2 cellular contexts compared by ENCODE assay signal in genomic region chr14:102799684-102800562, GRCh38.
TF ChIP-seq lines count a peak whose summit lies in the region.

No MANE protein-coding gene starts in this region.

TF ChIP-seq in GM12878, 131 proteins besides CTCF, POLR2A, EP300 and RAD21 (continued from another document and continues in another):
- TF ChIP-seq, protein P1, sequence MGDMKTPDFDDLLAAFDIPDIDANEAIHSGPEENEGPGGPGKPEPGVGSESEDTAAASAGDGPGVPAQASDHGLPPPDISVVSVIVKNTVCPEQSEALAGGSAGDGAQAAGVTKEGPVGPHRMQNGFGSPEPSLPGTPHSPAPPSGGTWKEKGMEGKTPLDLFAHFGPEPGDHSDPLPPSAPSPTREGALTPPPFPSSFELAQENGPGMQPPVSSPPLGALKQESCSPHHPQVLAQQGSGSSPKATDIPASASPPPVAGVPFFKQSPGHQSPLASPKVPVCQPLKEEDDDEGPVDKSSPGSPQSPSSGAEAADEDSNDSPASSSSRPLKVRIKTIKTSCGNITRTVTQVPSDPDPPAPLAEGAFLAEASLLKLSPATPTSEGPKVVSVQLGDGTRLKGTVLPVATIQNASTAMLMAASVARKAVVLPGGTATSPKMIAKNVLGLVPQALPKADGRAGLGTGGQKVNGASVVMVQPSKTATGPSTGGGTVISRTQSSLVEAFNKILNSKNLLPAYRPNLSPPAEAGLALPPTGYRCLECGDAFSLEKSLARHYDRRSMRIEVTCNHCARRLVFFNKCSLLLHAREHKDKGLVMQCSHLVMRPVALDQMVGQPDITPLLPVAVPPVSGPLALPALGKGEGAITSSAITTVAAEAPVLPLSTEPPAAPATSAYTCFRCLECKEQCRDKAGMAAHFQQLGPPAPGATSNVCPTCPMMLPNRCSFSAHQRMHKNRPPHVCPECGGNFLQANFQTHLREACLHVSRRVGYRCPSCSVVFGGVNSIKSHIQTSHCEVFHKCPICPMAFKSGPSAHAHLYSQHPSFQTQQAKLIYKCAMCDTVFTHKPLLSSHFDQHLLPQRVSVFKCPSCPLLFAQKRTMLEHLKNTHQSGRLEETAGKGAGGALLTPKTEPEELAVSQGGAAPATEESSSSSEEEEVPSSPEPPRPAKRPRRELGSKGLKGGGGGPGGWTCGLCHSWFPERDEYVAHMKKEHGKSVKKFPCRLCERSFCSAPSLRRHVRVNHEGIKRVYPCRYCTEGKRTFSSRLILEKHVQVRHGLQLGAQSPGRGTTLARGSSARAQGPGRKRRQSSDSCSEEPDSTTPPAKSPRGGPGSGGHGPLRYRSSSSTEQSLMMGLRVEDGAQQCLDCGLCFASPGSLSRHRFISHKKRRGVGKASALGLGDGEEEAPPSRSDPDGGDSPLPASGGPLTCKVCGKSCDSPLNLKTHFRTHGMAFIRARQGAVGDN (IDR thresholded peaks at IDR 0.05), result peak; percentile 21; the same call in 1 of the 2 replicates
- TF ChIP-seq GATAD2B (conservative IDR thresholded peaks at IDR 0.05; ENCODE audit: low read depth) (0 out of 2 replicates have a peak, but pooled peaks have one; percentile 22), ZNF217 (IDR thresholded peaks at IDR 0.05) (no peak), RUNX3 (IDR thresholded peaks at IDR 0.05; ENCODE audit: low read length) (peak; percentile 21; the same call in 1 of the 2 replicates), FOXM1 (IDR thresholded peaks at IDR 0.05; ENCODE audit: low read depth, low read length) (no peak), IKZF1 (conservative IDR thresholded peaks at IDR 0.05) (peak; percentile 77), MTA2 (IDR thresholded peaks at IDR 0.05; ENCODE audit: low read depth) (peak; percentile 79; the same call in 1 of the 2 replicates), IKZF2 (IDR thresholded peaks at IDR 0.05) (peak; percentile 60; a peak in 3 of 4 replicates), SREBF1 (IDR thresholded peaks at IDR 0.05; ENCODE audit: low read length) (no peak), MYC (IDR thresholded peaks at IDR 0.05; ENCODE audit: insufficient read depth, insufficient read length, insufficient replicate concordance, low read length, severe bottlenecking) (no peak), RELA (IDR thresholded peaks at IDR 0.05; ENCODE audit: borderline replicate concordance, partially characterized antibody) (peak; percentile 60), SREBF2 (IDR thresholded peaks at IDR 0.05; ENCODE audit: low read length) (no peak), ZBTB33 (IDR thresholded peaks at IDR 0.05) (no peak), NRF1 (conservative IDR thresholded peaks at IDR 0.05; ENCODE audit: low read depth, low read length) (no peak)
- TF ChIP-seq, protein P2, sequence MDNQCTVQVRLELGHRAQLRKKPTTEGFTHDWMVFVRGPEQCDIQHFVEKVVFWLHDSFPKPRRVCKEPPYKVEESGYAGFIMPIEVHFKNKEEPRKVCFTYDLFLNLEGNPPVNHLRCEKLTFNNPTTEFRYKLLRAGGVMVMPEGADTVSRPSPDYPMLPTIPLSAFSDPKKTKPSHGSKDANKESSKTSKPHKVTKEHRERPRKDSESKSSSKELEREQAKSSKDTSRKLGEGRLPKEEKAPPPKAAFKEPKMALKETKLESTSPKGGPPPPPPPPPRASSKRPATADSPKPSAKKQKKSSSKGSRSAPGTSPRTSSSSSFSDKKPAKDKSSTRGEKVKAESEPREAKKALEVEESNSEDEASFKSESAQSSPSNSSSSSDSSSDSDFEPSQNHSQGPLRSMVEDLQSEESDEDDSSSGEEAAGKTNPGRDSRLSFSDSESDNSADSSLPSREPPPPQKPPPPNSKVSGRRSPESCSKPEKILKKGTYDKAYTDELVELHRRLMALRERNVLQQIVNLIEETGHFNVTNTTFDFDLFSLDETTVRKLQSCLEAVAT (IDR thresholded peaks at IDR 0.05), result 0 out of 2 replicates have a peak, but pooled peaks have one; percentile 7
- TF ChIP-seq, protein P3, sequence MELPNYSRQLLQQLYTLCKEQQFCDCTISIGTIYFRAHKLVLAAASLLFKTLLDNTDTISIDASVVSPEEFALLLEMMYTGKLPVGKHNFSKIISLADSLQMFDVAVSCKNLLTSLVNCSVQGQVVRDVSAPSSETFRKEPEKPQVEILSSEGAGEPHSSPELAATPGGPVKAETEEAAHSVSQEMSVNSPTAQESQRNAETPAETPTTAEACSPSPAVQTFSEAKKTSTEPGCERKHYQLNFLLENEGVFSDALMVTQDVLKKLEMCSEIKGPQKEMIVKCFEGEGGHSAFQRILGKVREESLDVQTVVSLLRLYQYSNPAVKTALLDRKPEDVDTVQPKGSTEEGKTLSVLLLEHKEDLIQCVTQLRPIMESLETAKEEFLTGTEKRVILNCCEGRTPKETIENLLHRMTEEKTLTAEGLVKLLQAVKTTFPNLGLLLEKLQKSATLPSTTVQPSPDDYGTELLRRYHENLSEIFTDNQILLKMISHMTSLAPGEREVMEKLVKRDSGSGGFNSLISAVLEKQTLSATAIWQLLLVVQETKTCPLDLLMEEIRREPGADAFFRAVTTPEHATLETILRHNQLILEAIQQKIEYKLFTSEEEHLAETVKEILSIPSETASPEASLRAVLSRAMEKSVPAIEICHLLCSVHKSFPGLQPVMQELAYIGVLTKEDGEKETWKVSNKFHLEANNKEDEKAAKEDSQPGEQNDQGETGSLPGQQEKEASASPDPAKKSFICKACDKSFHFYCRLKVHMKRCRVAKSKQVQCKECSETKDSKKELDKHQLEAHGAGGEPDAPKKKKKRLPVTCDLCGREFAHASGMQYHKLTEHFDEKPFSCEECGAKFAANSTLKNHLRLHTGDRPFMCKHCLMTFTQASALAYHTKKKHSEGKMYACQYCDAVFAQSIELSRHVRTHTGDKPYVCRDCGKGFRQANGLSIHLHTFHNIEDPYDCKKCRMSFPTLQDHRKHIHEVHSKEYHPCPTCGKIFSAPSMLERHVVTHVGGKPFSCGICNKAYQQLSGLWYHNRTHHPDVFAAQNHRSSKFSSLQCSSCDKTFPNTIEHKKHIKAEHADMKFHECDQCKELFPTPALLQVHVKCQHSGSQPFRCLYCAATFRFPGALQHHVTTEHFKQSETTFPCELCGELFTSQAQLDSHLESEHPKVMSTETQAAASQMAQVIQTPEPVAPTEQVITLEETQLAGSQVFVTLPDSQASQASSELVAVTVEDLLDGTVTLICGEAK (IDR thresholded peaks at IDR 0.05; ENCODE audit: borderline replicate concordance), result no peak

TF ChIP-seq in WTC11, 78 proteins besides CTCF, POLR2A, EP300 and RAD21 (continued from another document):
- TF ChIP-seq E2F4 (CRISPR knock-in tag; IDR thresholded peaks at IDR 0.05; ENCODE audit: borderline replicate concordance, low read depth) (no peak), ZNF416 (CRISPR knock-in tag; IDR thresholded peaks at IDR 0.05) (no peak), TEAD4 (CRISPR knock-in tag; IDR thresholded peaks at IDR 0.05) (no peak), SOX15 (CRISPR knock-in tag; IDR thresholded peaks at IDR 0.05) (no peak), ELF4 (CRISPR knock-in tag; IDR thresholded peaks at IDR 0.05; ENCODE audit: low read depth) (no peak), ATF6 (CRISPR knock-in tag; IDR thresholded peaks at IDR 0.05) (no peak), HMGA2 (CRISPR knock-in tag; IDR thresholded peaks at IDR 0.05) (no peak), SMAD3 (CRISPR knock-in tag; IDR thresholded peaks at IDR 0.05; ENCODE audit: borderline replicate concordance) (no peak), TP53 (CRISPR knock-in tag; IDR thresholded peaks at IDR 0.05) (no peak)
- TF ChIP-seq, protein P4, sequence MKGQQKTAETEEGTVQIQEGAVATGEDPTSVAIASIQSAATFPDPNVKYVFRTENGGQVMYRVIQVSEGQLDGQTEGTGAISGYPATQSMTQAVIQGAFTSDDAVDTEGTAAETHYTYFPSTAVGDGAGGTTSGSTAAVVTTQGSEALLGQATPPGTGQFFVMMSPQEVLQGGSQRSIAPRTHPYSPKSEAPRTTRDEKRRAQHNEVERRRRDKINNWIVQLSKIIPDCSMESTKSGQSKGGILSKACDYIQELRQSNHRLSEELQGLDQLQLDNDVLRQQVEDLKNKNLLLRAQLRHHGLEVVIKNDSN (CRISPR knock-in tag; IDR thresholded peaks at IDR 0.05), result no peak
